ENCODE assay signal across 1 cellular context in genomic region chr1:114122891-114123621, GRCh38.
TF ChIP-seq lines count a peak whose summit lies in the region.

No MANE protein-coding gene starts in this region.

TF ChIP-seq in H1, 55 proteins besides CTCF, POLR2A, EP300 and RAD21:
- TF ChIP-seq E2F6 (IDR thresholded peaks at IDR 0.05) (peak; percentile 33; the same call in 1 of the 2 replicates), ATF3 (IDR thresholded peaks at IDR 0.05; ENCODE audit: insufficient read depth, low read depth, low read length) (no peak)
